ENCODE assay signal across 10 cellular contexts in genomic region chr3:119628390-119628789, GRCh38. TPM values are rescaled to one million over a fixed set of nuclear protein-coding genes. Genes with fewer than 3 reads are reported as not detected.
DNase-seq lines count a peak whose midpoint lies in the region; ATAC-seq, FAIRE-seq and TF ChIP-seq lines count a peak whose summit lies in the region.
"Had no signal": no experiment of that assay in that cellular context is flagged by ENCODE, and none has a peak within 500 bp of the region (broad histone marks: within the 10 kb centered on the region; RNA-seq: fewer than 3 reads in every experiment).

No MANE protein-coding gene starts in this region.

- H3K4me3 ChIP-seq in esophagus squamous epithelium (no peak overlapping the region), small intestine (ENCODE audit: low read depth in 1 of 2, low read length in 2 of 2) (no peak overlapping the region), adrenal gland (no peak overlapping the region)

- H3K4me1 ChIP-seq in esophagus squamous epithelium = peaks cover 0 to 41% (median 22%) of the 10 kb centered on the region in 3 donors
- no peaks in the 10 kb centered on the region for H3K4me1 ChIP-seq in small intestine (ENCODE audit: control insufficient read depth in 2 of 2, insufficient read depth in 1 of 2, low read depth in 1 of 2, low read length in 1 of 2)
- H3K4me1 ChIP-seq in adrenal gland (replicated peaks in 1 of 2) = peaks cover 15 to 27% of the 10 kb centered on the region in 2 donors

- no peak for FAIRE-seq in small intestine (lab: Jason Lieb, UNC)

- ATAC-seq in GM18502 (IDR thresholded peaks at IDR 0.05; ENCODE audit: poor library complexity, unreplicated experiment) (peak; percentile 74), GM19452 (IDR thresholded peaks at IDR 0.05; ENCODE audit: unreplicated experiment) (peak; percentile 59), HG03196 (IDR thresholded peaks at IDR 0.05; ENCODE audit: unreplicated experiment) (peak; percentile 64)

- intact Hi-C loops in esophagus squamous epithelium (cut with DNase I) = no loop called here
- intact Hi-C loops in adrenal gland (cut with DNase I) = no loop called here

- WGBS in esophagus squamous epithelium, 2 donors = 64 to 66% methylated on average over 4 of the region's 4 CpGs
- 63 to 82% (median 69%) methylated on average over 4 of the region's 4 CpGs for WGBS in small intestine, 3 donors
- WGBS in adrenal gland, 4 donors = 80 to 93% (median 82%) methylated on average over 4 of the region's 4 CpGs

- H3K9me3 ChIP-seq in esophagus squamous epithelium = no peaks in the 10 kb centered on the region
- H3K9me3 ChIP-seq in small intestine (ENCODE audit: control insufficient read depth, low read depth) = no peaks in the 10 kb centered on the region
- H3K9me3 ChIP-seq in adrenal gland (replicated peaks in 1 of 3) = no peaks in the 10 kb centered on the region

- TF ChIP-seq CTCF in esophagus squamous epithelium (IDR thresholded peaks at IDR 0.05) = no peak
- TF ChIP-seq CTCF in adrenal gland (IDR thresholded peaks at IDR 0.05) = no peak

- H3K27ac ChIP-seq in esophagus squamous epithelium (peak overlapping the region in 3 of 4 donors; percentile 48 to 79 (median 50)), small intestine (ENCODE audit: low read depth in 1 of 2, low read length in 1 of 2) (peak overlapping the region in 1 of 2 donors; percentile 0), adrenal gland (peak overlapping the region in 1 of 5 donors; percentile 29)

- DNase-seq in esophagus squamous epithelium (lab: John Stamatoyannopoulos, UW) (no peak), C1 segment of cervical spinal cord (lab: John Stamatoyannopoulos, UW) (no peak), amygdala (lab: John Stamatoyannopoulos, UW) (no peak), small intestine (no peak), adrenal gland (no peak)

- H3K36me3 ChIP-seq in esophagus squamous epithelium (no peaks in the 10 kb centered on the region), small intestine (ENCODE audit: control insufficient read depth in 2 of 2, insufficient read depth in 2 of 2, low read length in 2 of 2) (no peaks in the 10 kb centered on the region), adrenal gland (replicated peaks in 1 of 2) (no peaks in the 10 kb centered on the region)

- H3K27me3 ChIP-seq in esophagus squamous epithelium (no peaks in the 10 kb centered on the region), small intestine (ENCODE audit: control insufficient read depth in 2 of 2, insufficient read depth in 2 of 2, low read length in 2 of 2) (no peaks in the 10 kb centered on the region), adrenal gland (no peaks in the 10 kb centered on the region)

- TF ChIP-seq POLR2A in esophagus squamous epithelium (IDR thresholded peaks at IDR 0.05) (no peak), adrenal gland (IDR thresholded peaks at IDR 0.05) (no peak)

RNA-seq across cellular contexts. Expression of gene PLA1A, which starts 30.7 kb away (rescaled TPM):
- total RNA-seq in esophagus squamous epithelium = 1 to 10 TPM in 1 of 4 donors, under 1 TPM in 2, not detected in 1; 0.41 to 1.5 (median 0.79) TPM
- 1 to 10 TPM in 1 of 3 donors, not detected in 2; 5.0 TPM for polyA plus RNA-seq in small intestine
- total RNA-seq in adrenal gland = 1 to 10 TPM in 2 of 8 donors, under 1 TPM in 6; 0.28 to 1.4 (median 0.72) TPM
- 1 to 10 TPM in 2 of 3 donors, under 1 TPM in 1; 0.53 to 2.0 (median 1.4) TPM for polyA plus RNA-seq in adrenal gland
- total RNA-seq: LHCN-M2; T-helper 2 cell treated with Interferon-gamma antibody and Interleukin-4, amounts not matched to agents 100 ng/mL and 5 ng/mL, for 36 hours had no signal

RNA-seq across cellular contexts. Expression of gene POPDC2, which starts 32.0 kb away (rescaled TPM):
- total RNA-seq in esophagus squamous epithelium = 1 to 10 TPM in 1 of 4 donors, under 1 TPM in 2, not detected in 1; 0.18 to 3.8 (median 0.91) TPM
- polyA plus RNA-seq in small intestine = 1 to 10 TPM; 1.8 to 8.6 (median 2.0) TPM
- 10 to 100 TPM in 1 of 8 donors, 1 to 10 TPM in 7; 1.3 to 10.6 (median 3.3) TPM for total RNA-seq in adrenal gland
- polyA plus RNA-seq in adrenal gland = 10 to 100 TPM in 1 of 3 donors, 1 to 10 TPM in 2; 1.4 to 17.5 (median 5.8) TPM
- total RNA-seq: LHCN-M2 had no signal

RNA-seq across cellular contexts. Expression of gene COX17, which starts 48.8 kb away (rescaled TPM):
- total RNA-seq in esophagus squamous epithelium (10 to 100 TPM; 10.8 to 33.9 (median 24.6) TPM), adrenal gland (100 to 1,000 TPM in 2 of 8 donors, 10 to 100 TPM in 6; 38.3 to 119 (median 85.8) TPM)
- polyA plus RNA-seq in small intestine (100 to 1,000 TPM; 101 to 313 (median 221) TPM), adrenal gland (100 to 1,000 TPM; 253 to 555 (median 406) TPM)

RNA-seq across cellular contexts. Expression of gene ADPRH, which starts 49.1 kb away (rescaled TPM):
- total RNA-seq in esophagus squamous epithelium (1 to 10 TPM in 3 of 4 donors, under 1 TPM in 1; 0.66 to 5.1 (median 2.9) TPM), adrenal gland (10 to 100 TPM; 11.1 to 15.3 (median 13.8) TPM)
- polyA plus RNA-seq in small intestine (1 to 10 TPM in 2 of 3 donors, under 1 TPM in 1; 0.89 to 5.4 (median 1.4) TPM), adrenal gland (10 to 100 TPM in 1 of 3 donors, 1 to 10 TPM in 2; 3.5 to 13.5 (median 6.6) TPM)
